1 cellular context compared by ENCODE assay signal in the genomic region with DNA sequence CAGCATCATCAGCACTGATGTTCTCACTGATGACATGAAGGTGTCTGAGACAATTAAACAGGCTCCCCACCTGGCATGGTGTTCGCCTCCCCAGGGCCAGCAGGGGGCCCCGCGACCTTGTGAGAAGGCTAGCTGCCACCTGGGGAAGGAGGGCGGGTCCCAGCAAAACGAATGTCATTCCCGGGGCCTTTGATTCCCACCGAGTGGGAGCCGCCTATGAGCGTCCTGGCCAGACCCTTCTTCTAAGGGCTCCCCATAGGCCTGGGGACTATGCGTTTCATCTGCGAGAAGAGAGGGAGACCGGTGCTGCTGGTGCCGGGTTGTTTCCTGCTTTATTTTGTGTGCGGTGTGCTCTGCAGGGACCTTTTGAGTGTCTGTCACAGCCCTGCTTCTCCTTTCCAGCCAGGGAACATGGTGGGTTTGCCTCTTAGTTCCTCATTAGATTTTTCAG.
TF ChIP-seq lines count a peak whose summit lies in the region.

No MANE protein-coding gene starts in this region.

TF ChIP-seq in HepG2, 621 proteins besides CTCF, POLR2A, EP300 and RAD21:
- TF ChIP-seq, protein P1, sequence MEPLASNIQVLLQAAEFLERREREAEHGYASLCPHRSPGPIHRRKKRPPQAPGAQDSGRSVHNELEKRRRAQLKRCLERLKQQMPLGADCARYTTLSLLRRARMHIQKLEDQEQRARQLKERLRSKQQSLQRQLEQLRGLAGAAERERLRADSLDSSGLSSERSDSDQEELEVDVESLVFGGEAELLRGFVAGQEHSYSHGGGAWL (CRISPR knock-in tag; IDR thresholded peaks at IDR 0.05), result no peak
- TF ChIP-seq, protein P2, sequence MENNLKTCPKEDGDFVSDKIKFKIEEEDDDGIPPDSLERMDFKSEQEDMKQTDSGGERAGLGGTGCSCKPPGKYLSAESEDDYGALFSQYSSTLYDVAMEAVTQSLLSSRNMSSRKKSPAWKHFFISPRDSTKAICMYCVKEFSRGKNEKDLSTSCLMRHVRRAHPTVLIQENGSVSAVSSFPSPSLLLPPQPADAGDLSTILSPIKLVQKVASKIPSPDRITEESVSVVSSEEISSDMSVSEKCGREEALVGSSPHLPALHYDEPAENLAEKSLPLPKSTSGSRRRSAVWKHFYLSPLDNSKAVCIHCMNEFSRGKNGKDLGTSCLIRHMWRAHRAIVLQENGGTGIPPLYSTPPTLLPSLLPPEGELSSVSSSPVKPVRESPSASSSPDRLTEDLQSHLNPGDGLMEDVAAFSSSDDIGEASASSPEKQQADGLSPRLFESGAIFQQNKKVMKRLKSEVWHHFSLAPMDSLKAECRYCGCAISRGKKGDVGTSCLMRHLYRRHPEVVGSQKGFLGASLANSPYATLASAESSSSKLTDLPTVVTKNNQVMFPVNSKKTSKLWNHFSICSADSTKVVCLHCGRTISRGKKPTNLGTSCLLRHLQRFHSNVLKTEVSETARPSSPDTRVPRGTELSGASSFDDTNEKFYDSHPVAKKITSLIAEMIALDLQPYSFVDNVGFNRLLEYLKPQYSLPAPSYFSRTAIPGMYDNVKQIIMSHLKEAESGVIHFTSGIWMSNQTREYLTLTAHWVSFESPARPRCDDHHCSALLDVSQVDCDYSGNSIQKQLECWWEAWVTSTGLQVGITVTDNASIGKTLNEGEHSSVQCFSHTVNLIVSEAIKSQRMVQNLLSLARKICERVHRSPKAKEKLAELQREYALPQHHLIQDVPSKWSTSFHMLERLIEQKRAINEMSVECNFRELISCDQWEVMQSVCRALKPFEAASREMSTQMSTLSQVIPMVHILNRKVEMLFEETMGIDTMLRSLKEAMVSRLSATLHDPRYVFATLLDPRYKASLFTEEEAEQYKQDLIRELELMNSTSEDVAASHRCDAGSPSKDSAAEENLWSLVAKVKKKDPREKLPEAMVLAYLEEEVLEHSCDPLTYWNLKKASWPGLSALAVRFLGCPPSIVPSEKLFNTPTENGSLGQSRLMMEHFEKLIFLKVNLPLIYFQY (CRISPR knock-in tag; IDR thresholded peaks at IDR 0.05; ENCODE audit: borderline replicate concordance), result no peak
- no peak for TF ChIP-seq ZNF761 (CRISPR knock-in tag; conservative IDR thresholded peaks at IDR 0.05)
- TF ChIP-seq KMT2B (CRISPR knock-in tag; IDR thresholded peaks at IDR 0.05), result no peak
- TF ChIP-seq XRCC5 (optimal IDR thresholded peaks at IDR 0.05; ENCODE audit: low read length), result peak; percentile 73
- TF ChIP-seq MED1 (CRISPR knock-in tag; IDR thresholded peaks at IDR 0.05), result no peak
- TF ChIP-seq SMC3 (IDR thresholded peaks at IDR 0.05; ENCODE audit: low read length), result peak; percentile 32
- no peak for TF ChIP-seq ADNP (CRISPR knock-in tag; IDR thresholded peaks at IDR 0.05)
- TF ChIP-seq BRD4 (CRISPR knock-in tag; IDR thresholded peaks at IDR 0.05), result no peak
- no peak for TF ChIP-seq MEIS2 (CRISPR knock-in tag; IDR thresholded peaks at IDR 0.05)
- no peak for TF ChIP-seq ZIK1 (CRISPR knock-in tag; IDR thresholded peaks at IDR 0.05; ENCODE audit: borderline replicate concordance, low read depth)
- peak; percentile 82; the same call in 1 of the 2 replicates for TF ChIP-seq RNF2 (conservative IDR thresholded peaks at IDR 0.05; ENCODE audit: low read depth)
- TF ChIP-seq ZNF335 (CRISPR knock-in tag; IDR thresholded peaks at IDR 0.05), result no peak
- peak; percentile 78 for TF ChIP-seq STAG1 (CRISPR knock-in tag; IDR thresholded peaks at IDR 0.05)
- no peak for TF ChIP-seq CBX1 (IDR thresholded peaks at IDR 0.05; ENCODE audit: low read depth)
- TF ChIP-seq, protein P3, sequence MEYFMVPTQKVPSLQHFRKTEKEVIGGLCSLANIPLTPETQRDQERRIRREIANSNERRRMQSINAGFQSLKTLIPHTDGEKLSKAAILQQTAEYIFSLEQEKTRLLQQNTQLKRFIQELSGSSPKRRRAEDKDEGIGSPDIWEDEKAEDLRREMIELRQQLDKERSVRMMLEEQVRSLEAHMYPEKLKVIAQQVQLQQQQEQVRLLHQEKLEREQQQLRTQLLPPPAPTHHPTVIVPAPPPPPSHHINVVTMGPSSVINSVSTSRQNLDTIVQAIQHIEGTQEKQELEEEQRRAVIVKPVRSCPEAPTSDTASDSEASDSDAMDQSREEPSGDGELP (IDR thresholded peaks at IDR 0.05; ENCODE audit: borderline replicate concordance, low read depth), result 0 out of 2 replicates have a peak, but pooled peaks have one; percentile 32
- no peak for TF ChIP-seq ZSCAN9 (CRISPR knock-in tag; IDR thresholded peaks at IDR 0.05; ENCODE audit: borderline replicate concordance)
- TF ChIP-seq, protein P4, sequence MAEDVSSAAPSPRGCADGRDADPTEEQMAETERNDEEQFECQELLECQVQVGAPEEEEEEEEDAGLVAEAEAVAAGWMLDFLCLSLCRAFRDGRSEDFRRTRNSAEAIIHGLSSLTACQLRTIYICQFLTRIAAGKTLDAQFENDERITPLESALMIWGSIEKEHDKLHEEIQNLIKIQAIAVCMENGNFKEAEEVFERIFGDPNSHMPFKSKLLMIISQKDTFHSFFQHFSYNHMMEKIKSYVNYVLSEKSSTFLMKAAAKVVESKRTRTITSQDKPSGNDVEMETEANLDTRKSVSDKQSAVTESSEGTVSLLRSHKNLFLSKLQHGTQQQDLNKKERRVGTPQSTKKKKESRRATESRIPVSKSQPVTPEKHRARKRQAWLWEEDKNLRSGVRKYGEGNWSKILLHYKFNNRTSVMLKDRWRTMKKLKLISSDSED (CRISPR knock-in tag; IDR thresholded peaks at IDR 0.05), result no peak
- no peak for TF ChIP-seq ZNF101 (CRISPR knock-in tag; IDR thresholded peaks at IDR 0.05; ENCODE audit: borderline replicate concordance, low read depth)
- TF ChIP-seq ZNF17 (CRISPR knock-in tag; IDR thresholded peaks at IDR 0.05), result no peak
- TF ChIP-seq THYN1 (CRISPR knock-in tag; IDR thresholded peaks at IDR 0.05; ENCODE audit: borderline replicate concordance, low read depth), result no peak
- no peak for TF ChIP-seq ZNF782 (CRISPR knock-in tag; IDR thresholded peaks at IDR 0.05; ENCODE audit: borderline replicate concordance)
- peak; percentile 48 for TF ChIP-seq ZFP36 (IDR thresholded peaks at IDR 0.05; ENCODE audit: borderline replicate concordance, low read depth, low read length, partially characterized antibody)
- no peak for TF ChIP-seq DNMT1 (CRISPR knock-in tag; IDR thresholded peaks at IDR 0.05)
- TF ChIP-seq, protein P5, sequence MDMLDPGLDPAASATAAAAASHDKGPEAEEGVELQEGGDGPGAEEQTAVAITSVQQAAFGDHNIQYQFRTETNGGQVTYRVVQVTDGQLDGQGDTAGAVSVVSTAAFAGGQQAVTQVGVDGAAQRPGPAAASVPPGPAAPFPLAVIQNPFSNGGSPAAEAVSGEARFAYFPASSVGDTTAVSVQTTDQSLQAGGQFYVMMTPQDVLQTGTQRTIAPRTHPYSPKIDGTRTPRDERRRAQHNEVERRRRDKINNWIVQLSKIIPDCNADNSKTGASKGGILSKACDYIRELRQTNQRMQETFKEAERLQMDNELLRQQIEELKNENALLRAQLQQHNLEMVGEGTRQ (IDR thresholded peaks at IDR 0.05; ENCODE audit: low read depth, low read length), result no peak
- TF ChIP-seq, protein P5 (CRISPR knock-in tag; IDR thresholded peaks at IDR 0.05; ENCODE audit: borderline replicate concordance), result no peak
